Comparison of ENCODE assay signal across 13 cellular contexts in the genomic region with DNA sequence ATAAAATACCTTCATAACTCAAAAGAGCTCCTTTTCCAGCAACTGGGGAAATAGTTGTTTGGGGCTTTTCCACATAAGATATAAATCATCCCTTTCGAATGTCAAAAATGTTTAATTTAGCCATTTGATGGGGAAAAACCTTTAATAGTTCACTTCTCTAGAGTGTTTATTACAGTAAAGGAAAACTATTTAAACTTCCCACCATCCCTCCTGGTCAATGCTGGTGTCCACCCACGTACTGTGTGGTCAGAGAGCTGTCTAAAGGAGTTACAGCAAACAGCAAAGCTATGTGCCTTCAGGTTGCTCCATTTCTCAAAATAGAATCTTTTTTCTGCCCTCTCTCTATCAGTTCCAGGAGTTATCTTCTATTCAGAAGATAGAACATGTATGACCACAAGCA. TPM values are rescaled to one million over a fixed set of nuclear protein-coding genes. Genes with fewer than 3 reads are reported as not detected.
DNase-seq lines count a peak whose midpoint lies in the region; ATAC-seq and TF ChIP-seq lines count a peak whose summit lies in the region.
"Had no signal": no experiment of that assay in that cellular context is flagged by ENCODE, and none has a peak within 500 bp of the region (broad histone marks: within the 10 kb centered on the region; RNA-seq: fewer than 3 reads in every experiment).

No MANE protein-coding gene starts in this region.

- ATAC-seq in WTC11 = no peak

- H3K4me1 ChIP-seq in breast epithelium (peaks cover 4 to 6% of the 10 kb centered on the region in 2 donors), stomach smooth muscle (ENCODE audit: control insufficient read depth, insufficient read depth, low read length) (peaks cover 28% of the 10 kb centered on the region)
- H3K4me1 ChIP-seq in effector memory CD4-positive, alpha-beta T cell (ENCODE audit: control insufficient read depth, insufficient read depth, low read length, poor library complexity, severe bottlenecking) = peaks cover 60% of the 10 kb centered on the region

- H3K4me3 Mint-ChIP-seq in MCF 10A (ENCODE audit: unreplicated experiment) (no peak overlapping the region), WTC11 (no peak overlapping the region)
- H3K4me3 Mint-ChIP-seq: neural crest cell had no signal

- TF ChIP-seq CTCF in MCF 10A (IDR thresholded peaks at IDR 0.05; ENCODE audit: unreplicated experiment) (no peak), breast epithelium (IDR thresholded peaks at IDR 0.05) (no peak), WTC11 (IDR thresholded peaks at IDR 0.05) (no peak)

- H3K36me3 Mint-ChIP-seq in MCF 10A (ENCODE audit: insufficient read depth, unreplicated experiment) (peaks cover 9% of the 10 kb centered on the region), WTC11 (no peaks in the 10 kb centered on the region; the same call in 1 of the 2 replicates)

- no peak for TF ChIP-seq POLR2A in breast epithelium (IDR thresholded peaks at IDR 0.05)

- no peaks in the 10 kb centered on the region for H3K27me3 Mint-ChIP-seq in MCF 10A (ENCODE audit: insufficient read depth, unreplicated experiment)
- H3K27me3 Mint-ChIP-seq in WTC11 (ENCODE audit: low read depth) = no peaks in the 10 kb centered on the region

- intact Hi-C loops in MCF 10A (cut with micrococcal nuclease) (no loop called here), breast epithelium (cut with DNase I; ENCODE audit: low total_unique reads) (no loop called here)

- H3K4me3 ChIP-seq in breast epithelium (no peak overlapping the region), stomach smooth muscle (ENCODE audit: low read length in 2 of 2) (no peak overlapping the region)
- no peak overlapping the region for H3K4me3 ChIP-seq in effector memory CD4-positive, alpha-beta T cell (ENCODE audit: insufficient read depth, low read depth, low read length, poor library complexity, severe bottlenecking)
- H3K4me3 ChIP-seq: testis had no signal

- H3K9me3 Mint-ChIP-seq in MCF 10A (ENCODE audit: unreplicated experiment) (peaks cover 11% of the 10 kb centered on the region), WTC11 (no peaks in the 10 kb centered on the region)
- H3K9me3 Mint-ChIP-seq: neural crest cell had no signal

- H3K27me3 ChIP-seq in breast epithelium (no peaks in the 10 kb centered on the region), stomach smooth muscle (ENCODE audit: control insufficient read depth in 1 of 2, insufficient read depth in 2 of 2, low read length in 2 of 2) (no peaks in the 10 kb centered on the region)
- no peaks in the 10 kb centered on the region for H3K27me3 ChIP-seq in effector memory CD4-positive, alpha-beta T cell (replicated peaks; ENCODE audit: control insufficient read depth, insufficient read depth, low read length, poor library complexity, severe bottlenecking)
- H3K27me3 ChIP-seq: testis had no signal

- no peak overlapping the region for H3K27ac ChIP-seq in breast epithelium
- peak overlapping the region; percentile 1 for H3K27ac ChIP-seq in stomach smooth muscle (ENCODE audit: low read length)
- H3K27ac ChIP-seq in effector memory CD4-positive, alpha-beta T cell (ENCODE audit: insufficient read depth, low read length, poor library complexity, severe bottlenecking) = no peak overlapping the region
- H3K27ac ChIP-seq: testis had no signal

- DNase-seq in MCF 10A (ENCODE audit: unreplicated experiment) (peak; percentile 30), breast epithelium (ENCODE audit: low spot score in 2 of 2) (no peak), WTC11 (ENCODE audit: low spot score) (no peak), hepatic stellate cell (ENCODE audit: low spot score) (peak; percentile 79), NCI-H2107 treated with DMSO at 0.1 percent for 48 hours (lab: John Stamatoyannopoulos, UW; ENCODE audit: unreplicated experiment) (no peak), NCI-H1694 (lab: John Stamatoyannopoulos, UW) (no peak)
- DNase-seq in effector memory CD4-positive, alpha-beta T cell = no peak
- DNase-seq: activated T-cell treated with anti-CD3 and anti-CD28 coated beads, Interleukin-2, amount 50 U/mL, for 1 hour; NCI-H187; stimulated activated CD4-positive, alpha-beta T cell treated with anti-CD3 and anti-CD28 coated beads, Interleukin-4, amount 100 ng/mL, for 24 hours; testis had no signal

- H3K9me3 ChIP-seq in breast epithelium = no peaks in the 10 kb centered on the region
- H3K9me3 ChIP-seq in stomach smooth muscle (ENCODE audit: control insufficient read depth in 2 of 2, low read length in 2 of 2) = no peaks in the 10 kb centered on the region
- H3K9me3 ChIP-seq in effector memory CD4-positive, alpha-beta T cell (ENCODE audit: control insufficient read depth, low read length) = no peaks in the 10 kb centered on the region
- H3K9me3 ChIP-seq: testis had no signal

- H3K36me3 ChIP-seq in breast epithelium = no peaks in the 10 kb centered on the region
- no peaks in the 10 kb centered on the region for H3K36me3 ChIP-seq in stomach smooth muscle (ENCODE audit: control insufficient read depth in 2 of 2, insufficient read depth in 2 of 2, low read length in 2 of 2)
- no peaks in the 10 kb centered on the region for H3K36me3 ChIP-seq in effector memory CD4-positive, alpha-beta T cell (ENCODE audit: control insufficient read depth, insufficient read depth, low read length)

- no TSS peak for BruUV-seq in MCF 10A (replicated peaks; lab: Mats Ljungman, UMichigan)

- H3K9ac ChIP-seq in stomach smooth muscle (ENCODE audit: low read length in 2 of 2) = no peak overlapping the region

- H3K4me1 Mint-ChIP-seq in MCF 10A (ENCODE audit: insufficient read depth, unreplicated experiment) (peaks cover 58% of the 10 kb centered on the region), WTC11 (peaks cover 78% of the 10 kb centered on the region)

- CTCF ChIA-PET in MCF 10A (lab: Yijun Ruan, JAX) (interaction anchor here (0.7 to 1.7 kb wide), 3 partner anchors 13 to 34 kb away, joined by 4 to 7 read pairs (median 6); a partner anchor contains a TSS), WTC11 (lab: Charles Lee) (no interaction called here)

- POLR2A ChIA-PET in MCF 10A (lab: Yijun Ruan, JAX) (interaction anchor here (0.6 to 1.4 kb wide), 4 partner anchors 8 to 523 kb away, joined by 3 to 5 read pairs (median 3); a partner anchor contains a TSS), WTC11 (lab: Charles Lee) (no interaction called here)

- H3K27ac Mint-ChIP-seq in MCF 10A (ENCODE audit: low read depth, unreplicated experiment) = peak overlapping the region; percentile 75
- 0 out of 2 replicates have a peak overlapping the region, but pooled peaks have one; percentile 12 for H3K27ac Mint-ChIP-seq in WTC11

TF ChIP-seq in WTC11, 78 proteins besides CTCF, POLR2A, EP300 and RAD21 (continues in another document):
- TF ChIP-seq ZNF423 (CRISPR knock-in tag; IDR thresholded peaks at IDR 0.05) = no peak
- TF ChIP-seq GTF2I (CRISPR knock-in tag; conservative IDR thresholded peaks at IDR 0.05) = no peak
- TF ChIP-seq SP1 (CRISPR knock-in tag; conservative IDR thresholded peaks at IDR 0.05) = no peak
- TF ChIP-seq JUN (CRISPR knock-in tag; IDR thresholded peaks at IDR 0.05) = no peak
- TF ChIP-seq, protein P1, sequence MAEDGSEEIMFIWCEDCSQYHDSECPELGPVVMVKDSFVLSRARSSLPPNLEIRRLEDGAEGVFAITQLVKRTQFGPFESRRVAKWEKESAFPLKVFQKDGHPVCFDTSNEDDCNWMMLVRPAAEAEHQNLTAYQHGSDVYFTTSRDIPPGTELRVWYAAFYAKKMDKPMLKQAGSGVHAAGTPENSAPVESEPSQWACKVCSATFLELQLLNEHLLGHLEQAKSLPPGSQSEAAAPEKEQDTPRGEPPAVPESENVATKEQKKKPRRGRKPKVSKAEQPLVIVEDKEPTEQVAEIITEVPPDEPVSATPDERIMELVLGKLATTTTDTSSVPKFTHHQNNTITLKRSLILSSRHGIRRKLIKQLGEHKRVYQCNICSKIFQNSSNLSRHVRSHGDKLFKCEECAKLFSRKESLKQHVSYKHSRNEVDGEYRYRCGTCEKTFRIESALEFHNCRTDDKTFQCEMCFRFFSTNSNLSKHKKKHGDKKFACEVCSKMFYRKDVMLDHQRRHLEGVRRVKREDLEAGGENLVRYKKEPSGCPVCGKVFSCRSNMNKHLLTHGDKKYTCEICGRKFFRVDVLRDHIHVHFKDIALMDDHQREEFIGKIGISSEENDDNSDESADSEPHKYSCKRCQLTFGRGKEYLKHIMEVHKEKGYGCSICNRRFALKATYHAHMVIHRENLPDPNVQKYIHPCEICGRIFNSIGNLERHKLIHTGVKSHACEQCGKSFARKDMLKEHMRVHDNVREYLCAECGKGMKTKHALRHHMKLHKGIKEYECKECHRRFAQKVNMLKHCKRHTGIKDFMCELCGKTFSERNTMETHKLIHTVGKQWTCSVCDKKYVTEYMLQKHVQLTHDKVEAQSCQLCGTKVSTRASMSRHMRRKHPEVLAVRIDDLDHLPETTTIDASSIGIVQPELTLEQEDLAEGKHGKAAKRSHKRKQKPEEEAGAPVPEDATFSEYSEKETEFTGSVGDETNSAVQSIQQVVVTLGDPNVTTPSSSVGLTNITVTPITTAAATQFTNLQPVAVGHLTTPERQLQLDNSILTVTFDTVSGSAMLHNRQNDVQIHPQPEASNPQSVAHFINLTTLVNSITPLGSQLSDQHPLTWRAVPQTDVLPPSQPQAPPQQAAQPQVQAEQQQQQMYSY (CRISPR knock-in tag; IDR thresholded peaks at IDR 0.05) = no peak
- TF ChIP-seq TP53 (CRISPR knock-in tag; IDR thresholded peaks at IDR 0.05) = no peak
- no peak for TF ChIP-seq TCF7 (CRISPR knock-in tag; IDR thresholded peaks at IDR 0.05; ENCODE audit: low read depth)
- TF ChIP-seq, protein P2, sequence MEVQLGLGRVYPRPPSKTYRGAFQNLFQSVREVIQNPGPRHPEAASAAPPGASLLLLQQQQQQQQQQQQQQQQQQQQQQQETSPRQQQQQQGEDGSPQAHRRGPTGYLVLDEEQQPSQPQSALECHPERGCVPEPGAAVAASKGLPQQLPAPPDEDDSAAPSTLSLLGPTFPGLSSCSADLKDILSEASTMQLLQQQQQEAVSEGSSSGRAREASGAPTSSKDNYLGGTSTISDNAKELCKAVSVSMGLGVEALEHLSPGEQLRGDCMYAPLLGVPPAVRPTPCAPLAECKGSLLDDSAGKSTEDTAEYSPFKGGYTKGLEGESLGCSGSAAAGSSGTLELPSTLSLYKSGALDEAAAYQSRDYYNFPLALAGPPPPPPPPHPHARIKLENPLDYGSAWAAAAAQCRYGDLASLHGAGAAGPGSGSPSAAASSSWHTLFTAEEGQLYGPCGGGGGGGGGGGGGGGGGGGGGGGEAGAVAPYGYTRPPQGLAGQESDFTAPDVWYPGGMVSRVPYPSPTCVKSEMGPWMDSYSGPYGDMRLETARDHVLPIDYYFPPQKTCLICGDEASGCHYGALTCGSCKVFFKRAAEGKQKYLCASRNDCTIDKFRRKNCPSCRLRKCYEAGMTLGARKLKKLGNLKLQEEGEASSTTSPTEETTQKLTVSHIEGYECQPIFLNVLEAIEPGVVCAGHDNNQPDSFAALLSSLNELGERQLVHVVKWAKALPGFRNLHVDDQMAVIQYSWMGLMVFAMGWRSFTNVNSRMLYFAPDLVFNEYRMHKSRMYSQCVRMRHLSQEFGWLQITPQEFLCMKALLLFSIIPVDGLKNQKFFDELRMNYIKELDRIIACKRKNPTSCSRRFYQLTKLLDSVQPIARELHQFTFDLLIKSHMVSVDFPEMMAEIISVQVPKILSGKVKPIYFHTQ (CRISPR knock-in tag; IDR thresholded peaks at IDR 0.05) = no peak

RNA-seq across cellular contexts. Expression of a gene that starts 33.5 kb away (rescaled TPM):
- 67.1 and 69.0 TPM in 2 replicates for total RNA-seq in MCF 10A (2022)
- total RNA-seq in breast epithelium = 100 to 1,000 TPM in 2 of 3 donors, 10 to 100 TPM in 1; 59.5 to 142 (median 111) TPM
- total RNA-seq in WTC11 (2021) = 66.4 to 72.7 TPM (median 68.5 TPM) in 3 replicates

Comparison
In these comparisons a context has a peak if more than half of its experiments do, and no peak if none do; other contexts are left out.
1. DNase-seq: peak in MCF 10A (single experiment) and hepatic stellate cell (single experiment); none in breast epithelium (0 of 2), WTC11 (single experiment), effector memory CD4-positive, alpha-beta T cell (0 of 3), NCI-H2107 treated with DMSO at 0.1 percent for 48 hours (single experiment) and NCI-H1694 (single experiment).